ENCODE assay signal across 11 cellular contexts in genomic region chr1:152926091-152926490, GRCh38. TPM values are rescaled to one million over a fixed set of nuclear protein-coding genes. Genes with fewer than 3 reads are reported as not detected.
DNase-seq lines count a peak whose midpoint lies in the region; ATAC-seq and TF ChIP-seq lines count a peak whose summit lies in the region.
"Had no signal": no experiment of that assay in that cellular context is flagged by ENCODE, and none has a peak within 500 bp of the region (broad histone marks: within the 10 kb centered on the region; RNA-seq: fewer than 3 reads in every experiment).

No MANE protein-coding gene starts in this region.

- H3K4me3 ChIP-seq in NB4 (ENCODE audit: low read depth, low read length) (no peak overlapping the region), fibroblast of pulmonary artery (replicated peaks; ENCODE audit: low read depth, low read length) (no peak overlapping the region)

- TF ChIP-seq CTCF in AG09319 (IDR thresholded peaks at IDR 0.05; ENCODE audit: low read depth, low read length) (peak; percentile 82), NB4 (IDR thresholded peaks at IDR 0.05; ENCODE audit: low read depth, low read length) (peak; percentile 18), fibroblast of pulmonary artery (IDR thresholded peaks at IDR 0.05; ENCODE audit: low read length, missing control alignments) (peak; percentile 4)

- DNase-seq in AG09319 (ENCODE audit: extremely low read depth, low read depth) (peak; percentile 22), NB4 (ENCODE audit: low read depth) (peak; percentile 20), fibroblast of pulmonary artery (ENCODE audit: low read depth) (no peak), ecto neural progenitor cell (ENCODE audit: low spot score) (no peak), cerebellum (ENCODE audit: low spot score) (no peak)
- DNase-seq: aorta; stimulated activated CD4-positive, alpha-beta T cell treated with anti-CD3 and anti-CD28 coated beads, Interleukin-4, amount 100 ng/mL, for 4 hours; T1000 had no signal

- ATAC-seq in GM18867 (IDR thresholded peaks at IDR 0.05; ENCODE audit: unreplicated experiment) (peak; percentile 68), HG02623 (IDR thresholded peaks at IDR 0.05; ENCODE audit: unreplicated experiment) (no peak), GM21367 (IDR thresholded peaks at IDR 0.05; ENCODE audit: unreplicated experiment) (no peak)

- no peak for TF ChIP-seq POLR2A in NB4 (IDR thresholded peaks at IDR 0.05; ENCODE audit: extremely low read depth, insufficient read length)

RNA-seq across cellular contexts. Expression of gene IVL, which starts 17.7 kb away (rescaled TPM):
- not detected for total RNA-seq in cerebellum
- total RNA-seq: aorta had no signal

RNA-seq across cellular contexts. Expression of gene SPRR5, which starts 20.9 kb away (rescaled TPM):
- total RNA-seq in cerebellum = not detected
- total RNA-seq: aorta had no signal

RNA-seq across cellular contexts. Expression of gene SPRR4, which starts 44.4 kb away (rescaled TPM):
- total RNA-seq in cerebellum = not detected
- total RNA-seq: aorta had no signal

RNA-seq across cellular contexts. Expression of gene SMCP, which starts 48.0 kb away (rescaled TPM):
- total RNA-seq in cerebellum = not detected
- total RNA-seq: aorta had no signal

RNA-seq across cellular contexts. Expression of gene SPRR1A, which starts 57.8 kb away (rescaled TPM):
- not detected for total RNA-seq in cerebellum
- total RNA-seq: aorta had no signal

Comparison
In these comparisons a context has a peak if more than half of its experiments do, and no peak if none do; other contexts are left out.
1. DNase-seq: peak in AG09319 (single experiment) and NB4 (single experiment); none in fibroblast of pulmonary artery (single experiment), ecto neural progenitor cell (single experiment) and cerebellum (single experiment).
2. CTCF ChIP-seq: peak in every context shown above with its lines; median percentile 82 in AG09319; 18 in NB4; 4 in fibroblast of pulmonary artery.